ENCODE assay signal across 1 cellular context in the genomic region with DNA sequence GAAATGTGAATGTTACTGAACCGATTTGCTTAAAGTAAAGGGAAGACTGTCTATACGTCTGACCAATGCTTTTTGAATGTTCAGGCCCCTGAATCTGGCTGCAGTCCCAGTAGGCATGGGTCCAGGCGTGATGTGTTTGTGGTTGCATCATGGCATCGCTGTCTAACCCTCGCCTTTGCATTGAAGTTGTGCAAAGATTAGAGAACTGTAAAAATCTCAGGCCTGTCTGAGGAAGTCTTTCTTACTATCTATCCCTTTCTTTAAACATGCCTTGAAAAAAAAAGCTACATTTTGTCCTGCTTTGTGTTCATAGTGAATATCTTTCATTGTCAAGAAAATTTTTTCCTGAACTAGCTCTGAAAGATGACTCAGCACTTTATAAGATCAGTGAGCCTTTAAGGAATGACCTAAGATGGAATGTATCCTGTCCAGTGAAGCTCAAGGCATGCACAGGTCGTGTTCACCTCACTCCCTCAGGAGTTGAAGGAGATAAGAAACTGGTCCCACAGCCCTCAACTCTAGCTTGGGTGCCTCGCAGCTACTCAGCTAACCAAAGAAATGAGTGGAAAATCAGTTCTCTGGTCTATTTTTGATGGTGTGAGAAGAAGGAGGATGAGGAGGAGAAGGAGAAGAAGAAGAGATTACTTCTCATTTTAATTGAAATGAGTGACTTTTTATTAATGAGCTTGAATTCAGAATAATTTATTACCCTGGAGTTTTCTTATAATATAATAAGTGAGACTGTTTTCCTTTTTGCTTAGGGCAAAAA.
A peak's percentile ranks its signal among the peaks of the same experiment; 100 is the strongest.
TF ChIP-seq lines count a peak whose summit lies in the region.

No MANE protein-coding gene starts in this region.

TF ChIP-seq in HEK293, 187 proteins besides CTCF, POLR2A, EP300 and RAD21 (continued from another document):
- no peak for TF ChIP-seq ZNF624 (tag by site-specific recombination; IDR thresholded peaks at IDR 0.05)
- TF ChIP-seq ZNF366 (tag by site-specific recombination; conservative IDR thresholded peaks at IDR 0.05), result peak; percentile 78
- peak; percentile 47; the same call in 1 of the 2 replicates for TF ChIP-seq SP7 (tag by site-specific recombination; IDR thresholded peaks at IDR 0.05)
- TF ChIP-seq REST (tag by site-specific recombination; IDR thresholded peaks at IDR 0.05), result peak; percentile 32; the same call in 1 of the 2 replicates
- TF ChIP-seq ZNF350 (tag by site-specific recombination; IDR thresholded peaks at IDR 0.05), result no peak
- 0 out of 2 replicates have a peak, but pooled peaks have one; percentile 31 for TF ChIP-seq TSHZ1 (tag by site-specific recombination; IDR thresholded peaks at IDR 0.05; ENCODE audit: borderline replicate concordance)
- 0 out of 2 replicates have a peak, but pooled peaks have one; percentile 42 for TF ChIP-seq ZFP69B (tag by site-specific recombination; IDR thresholded peaks at IDR 0.05)
- TF ChIP-seq OVOL3 (tag by site-specific recombination; IDR thresholded peaks at IDR 0.05), result no peak
- TF ChIP-seq KLF7 (tag by site-specific recombination; IDR thresholded peaks at IDR 0.05; ENCODE audit: borderline replicate concordance), result no peak
- 0 out of 2 replicates have a peak, but pooled peaks have one; percentile 22 for TF ChIP-seq ZBTB48 (tag by site-specific recombination; IDR thresholded peaks at IDR 0.05)
- no peak for TF ChIP-seq ZNF544 (tag by site-specific recombination; IDR thresholded peaks at IDR 0.05)
- peak; percentile 77; the same call in 1 of the 2 replicates for TF ChIP-seq ZNF2 (tag by site-specific recombination; IDR thresholded peaks at IDR 0.05)
- no peak for TF ChIP-seq KLF16 (tag by site-specific recombination; IDR thresholded peaks at IDR 0.05)
- 0 out of 2 replicates have a peak, but pooled peaks have one; percentile 36 for TF ChIP-seq MYNN (tag by site-specific recombination; IDR thresholded peaks at IDR 0.05; ENCODE audit: borderline replicate concordance)
- no peak for TF ChIP-seq ZNF555 (tag by site-specific recombination; conservative IDR thresholded peaks at IDR 0.05)
- TF ChIP-seq, protein P1, sequence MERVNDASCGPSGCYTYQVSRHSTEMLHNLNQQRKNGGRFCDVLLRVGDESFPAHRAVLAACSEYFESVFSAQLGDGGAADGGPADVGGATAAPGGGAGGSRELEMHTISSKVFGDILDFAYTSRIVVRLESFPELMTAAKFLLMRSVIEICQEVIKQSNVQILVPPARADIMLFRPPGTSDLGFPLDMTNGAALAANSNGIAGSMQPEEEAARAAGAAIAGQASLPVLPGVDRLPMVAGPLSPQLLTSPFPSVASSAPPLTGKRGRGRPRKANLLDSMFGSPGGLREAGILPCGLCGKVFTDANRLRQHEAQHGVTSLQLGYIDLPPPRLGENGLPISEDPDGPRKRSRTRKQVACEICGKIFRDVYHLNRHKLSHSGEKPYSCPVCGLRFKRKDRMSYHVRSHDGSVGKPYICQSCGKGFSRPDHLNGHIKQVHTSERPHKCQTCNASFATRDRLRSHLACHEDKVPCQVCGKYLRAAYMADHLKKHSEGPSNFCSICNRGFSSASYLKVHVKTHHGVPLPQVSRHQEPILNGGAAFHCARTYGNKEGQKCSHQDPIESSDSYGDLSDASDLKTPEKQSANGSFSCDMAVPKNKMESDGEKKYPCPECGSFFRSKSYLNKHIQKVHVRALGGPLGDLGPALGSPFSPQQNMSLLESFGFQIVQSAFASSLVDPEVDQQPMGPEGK (tag by site-specific recombination; IDR thresholded peaks at IDR 0.05), result peak; percentile 26; the same call in 1 of the 2 replicates
- TF ChIP-seq ZNF26 (tag by site-specific recombination; IDR thresholded peaks at IDR 0.05), result no peak
TF ChIP-seq in HEK293: peak in this region for 33.
